ENCODE assay signal across 8 cellular contexts in genomic region chr6:131808460-131809269, GRCh38. TPM values are rescaled to one million over a fixed set of nuclear protein-coding genes. Genes with fewer than 3 reads are reported as not detected.
A peak's percentile ranks its signal among the peaks of the same experiment; 100 is the strongest.
DNase-seq lines count a peak whose midpoint lies in the region; ATAC-seq, FAIRE-seq and TF ChIP-seq lines count a peak whose summit lies in the region.

No MANE protein-coding gene starts in this region.

- no peaks in the 10 kb centered on the region for H3K27me3 Mint-ChIP-seq in T-helper 17 cell

- no peaks in the 10 kb centered on the region for H3K9me3 ChIP-seq in T-helper 17 cell (ENCODE audit: control insufficient read depth, low read length, poor library complexity, severe bottlenecking)

- ATAC-seq in T-helper 17 cell (no peak), HG02840 (IDR thresholded peaks at IDR 0.05; ENCODE audit: low FRiP score, unreplicated experiment) (no peak)

- peak overlapping the region; percentile 94 for H3K4me3 Mint-ChIP-seq in T-helper 17 cell

- TF ChIP-seq CTCF in fibroblast of villous mesenchyme (IDR thresholded peaks at IDR 0.05; ENCODE audit: insufficient read depth, low read depth, low read length) (no peak), retinal pigment epithelial cell (conservative IDR thresholded peaks at IDR 0.05; ENCODE audit: low read depth, low read length) (no peak)

- no peaks in the 10 kb centered on the region for H3K36me3 Mint-ChIP-seq in T-helper 17 cell (ENCODE audit: low read depth)

- peaks cover 19% of the 10 kb centered on the region for H3K4me1 Mint-ChIP-seq in T-helper 17 cell

- no peak for DNase-seq in GM18507 (ENCODE audit: extremely low spot score, insufficient read length, low read depth)
- no peak for DNase-seq in T-helper 17 cell
- DNase-seq in fibroblast of villous mesenchyme (ENCODE audit: low read depth) = no peak
- no peak for DNase-seq in retinal pigment epithelial cell (ENCODE audit: low read depth)
- DNase-seq in epidermal melanocyte (ENCODE audit: insufficient read length, low spot score) = no peak
- no peak for DNase-seq in activated CD4-positive, alpha-beta T cell treated with anti-CD3 and anti-CD28 coated beads, Interleukin-2, amount 50 U/mL, for 1 hour
- no peak for DNase-seq in NCI-H69 (lab: John Stamatoyannopoulos, UW)

- FAIRE-seq in GM18507 (lab: Jason Lieb, UNC) = peak; percentile 38

- peak overlapping the region; percentile 43 for H3K27ac Mint-ChIP-seq in T-helper 17 cell

- H3K4me3 ChIP-seq in fibroblast of villous mesenchyme (ENCODE audit: low read depth, low read length) = peak overlapping the region; percentile 60
- peak overlapping the region; percentile 59 for H3K4me3 ChIP-seq in retinal pigment epithelial cell (ENCODE audit: low read length)

RNA-seq across cellular contexts. Expression of gene ENPP1, which starts 0.8 kb away (rescaled TPM):
- 1 to 10 TPM; 1.7 to 2.1 TPM for total RNA-seq in T-helper 17 cell
- 6.0 and 8.4 TPM in 2 replicates for total RNA-seq in fibroblast of villous mesenchyme
